Comparison of ENCODE assay signal across 14 cellular contexts in genomic region chr2:160227252-160227651, GRCh38. TPM values are rescaled to one million over a fixed set of nuclear protein-coding genes. Genes with fewer than 3 reads are reported as not detected.
DNase-seq lines count a peak whose midpoint lies in the region; ATAC-seq and TF ChIP-seq lines count a peak whose summit lies in the region.
"Had no signal": no experiment of that assay in that cellular context is flagged by ENCODE, and none has a peak within 500 bp of the region (broad histone marks: within the 10 kb centered on the region; RNA-seq: fewer than 3 reads in every experiment).

No MANE protein-coding gene starts in this region.

- H3K4me3 ChIP-seq in Panc1 (ENCODE audit: low read depth in 2 of 2, low read length in 2 of 2) (no peak overlapping the region), epithelial cell of proximal tubule (ENCODE audit: low read depth, low read length) (peak overlapping the region; percentile 34)
- H3K4me3 ChIP-seq: HAP-1 had no signal

- in situ Hi-C loops in Panc1 (cut with HindIII; ENCODE audit: low pct_unique_long_range_greater_than_20kb, low sequenced_read_pairs), result no loop called here

- DNase-seq in COLO829 (ENCODE audit: low spot score) (peak; percentile 42), Panc1 (ENCODE audit: low read depth, low spot score) (no peak), epithelial cell of proximal tubule (ENCODE audit: low read depth) (no peak), nephron progenitor cell (no peak), DMS153 treated with DMSO at 0.1 percent for 48 hours (lab: John Stamatoyannopoulos, UW; ENCODE audit: unreplicated experiment) (no peak), AG20443 (ENCODE audit: low spot score) (no peak), inferior parietal cortex (ENCODE audit: extremely low spot score) (no peak)
- DNase-seq: activated CD4-positive, alpha-beta memory T cell treated with anti-CD3 and anti-CD28 coated beads for 36 hours; activated naive CD4-positive, alpha-beta T cell treated with anti-CD3 and anti-CD28 coated beads for 36 hours; naive thymus-derived CD8-positive, alpha-beta T cell had no signal

- peaks cover 3% of the 10 kb centered on the region for H3K27me3 Mint-ChIP-seq in nephron progenitor cell (ENCODE audit: low read depth, poor library complexity)

- H3K36me3 ChIP-seq in Panc1 (ENCODE audit: control insufficient read depth, insufficient read depth, low read length), result no peaks in the 10 kb centered on the region
- H3K36me3 ChIP-seq: HAP-1 had no signal

- CTCF ChIA-PET in Panc1 (lab: Charles Lee), result no interaction called here

- H3K36me3 Mint-ChIP-seq in nephron progenitor cell (ENCODE audit: low read depth), result no peaks in the 10 kb centered on the region
- H3K36me3 Mint-ChIP-seq: activated CD4-positive, alpha-beta memory T cell treated with anti-CD3 and anti-CD28 coated beads for 36 hours; naive thymus-derived CD8-positive, alpha-beta T cell; stimulated activated memory B cell treated with anti-CD40 and anti-IgM and Interleukin-4, amounts not matched to agents 10 μg/mL and 1 μg/mL and 100 μg/mL, for 72 hours had no signal

- H3K4me3 Mint-ChIP-seq in nephron progenitor cell, result peak overlapping the region; percentile 21
- H3K4me3 Mint-ChIP-seq: activated CD4-positive, alpha-beta memory T cell treated with anti-CD3 and anti-CD28 coated beads for 36 hours; activated naive CD4-positive, alpha-beta T cell treated with anti-CD3 and anti-CD28 coated beads for 36 hours; naive thymus-derived CD8-positive, alpha-beta T cell; stimulated activated memory B cell treated with anti-CD40 and anti-IgM and Interleukin-4, amounts not matched to agents 10 μg/mL and 1 μg/mL and 100 μg/mL, for 72 hours had no signal

- peak overlapping the region; percentile 65 for H3K27ac Mint-ChIP-seq in nephron progenitor cell
- H3K27ac Mint-ChIP-seq: activated CD4-positive, alpha-beta memory T cell treated with anti-CD3 and anti-CD28 coated beads for 36 hours; activated naive CD4-positive, alpha-beta T cell treated with anti-CD3 and anti-CD28 coated beads for 36 hours; stimulated activated memory B cell treated with anti-CD40 and anti-IgM and Interleukin-4, amounts not matched to agents 10 μg/mL and 1 μg/mL and 100 μg/mL, for 72 hours had no signal

- POLR2A ChIA-PET in Panc1 (lab: Charles Lee), result no interaction called here

- H3K4me1 Mint-ChIP-seq in nephron progenitor cell, result peaks cover 58% of the 10 kb centered on the region
- H3K4me1 Mint-ChIP-seq: stimulated activated memory B cell treated with anti-CD40 and anti-IgM and Interleukin-4, amounts not matched to agents 10 μg/mL and 1 μg/mL and 100 μg/mL, for 72 hours had no signal

- H3K27ac ChIP-seq in Panc1 (ENCODE audit: low read length), result peak overlapping the region; percentile 83
- H3K27ac ChIP-seq: HL-60 had no signal

- TF ChIP-seq CTCF in Panc1 (IDR thresholded peaks at IDR 0.05) (no peak), epithelial cell of proximal tubule (conservative IDR thresholded peaks at IDR 0.05; ENCODE audit: low read depth, low read length) (no peak), nephron progenitor cell (IDR thresholded peaks at IDR 0.05) (no peak)

- BruUV-seq in Panc1 (replicated peaks; lab: Mats Ljungman, UMichigan), result no TSS peak

- intact Hi-C loops in Panc1 (cut with micrococcal nuclease; ENCODE audit: unreplicated experiment), result no loop called here

- no peaks in the 10 kb centered on the region for H3K9me3 ChIP-seq in Panc1 (ENCODE audit: control insufficient read depth, insufficient read depth, low read depth, low read length)
- H3K9me3 ChIP-seq: HAP-1 had no signal

- no peak for ATAC-seq in Panc1
- no peak for ATAC-seq in GM19395 (IDR thresholded peaks at IDR 0.05; ENCODE audit: unreplicated experiment)
- ATAC-seq: naive thymus-derived CD8-positive, alpha-beta T cell; stimulated activated memory B cell treated with anti-CD40 and anti-IgM and Interleukin-4, amounts not matched to agents 10 μg/mL and 1 μg/mL and 100 μg/mL, for 72 hours had no signal

- H3K27me3 ChIP-seq in Panc1 (ENCODE audit: control insufficient read depth, insufficient read depth, low read length), result no peaks in the 10 kb centered on the region

- no peaks in the 10 kb centered on the region for H3K9me3 Mint-ChIP-seq in nephron progenitor cell
- H3K9me3 Mint-ChIP-seq: activated CD4-positive, alpha-beta memory T cell treated with anti-CD3 and anti-CD28 coated beads for 36 hours; activated naive CD4-positive, alpha-beta T cell treated with anti-CD3 and anti-CD28 coated beads for 36 hours; naive thymus-derived CD8-positive, alpha-beta T cell; stimulated activated memory B cell treated with anti-CD40 and anti-IgM and Interleukin-4, amounts not matched to agents 10 μg/mL and 1 μg/mL and 100 μg/mL, for 72 hours had no signal

- H3K4me1 ChIP-seq in Panc1 (ENCODE audit: control insufficient read depth, insufficient read depth, low read length), result peaks cover 74% of the 10 kb centered on the region
- H3K4me1 ChIP-seq: HAP-1 had no signal

RNA-seq across cellular contexts. Expression of gene ITGB6, which starts 27.2 kb away (rescaled TPM):
- total RNA-seq in Panc1 (2021; ENCODE audit: unreplicated experiment), result 0.08 TPM
- not detected for polyA plus RNA-seq in Panc1 (2012; ENCODE audit: insufficient read length)
- total RNA-seq in epithelial cell of proximal tubule, result 35.3 and 50.4 TPM in 2 replicates
- total RNA-seq: activated CD4-positive, alpha-beta memory T cell treated with anti-CD3 and anti-CD28 coated beads for 36 hours; activated naive CD4-positive, alpha-beta T cell treated with anti-CD3 and anti-CD28 coated beads for 36 hours; naive thymus-derived CD8-positive, alpha-beta T cell had no signal
- polyA plus RNA-seq: naive thymus-derived CD8-positive, alpha-beta T cell had no signal

Comparison
In these comparisons a context has a peak if more than half of its experiments do, and no peak if none do; other contexts are left out.
1. RNA of gene ITGB6, which starts 27.2 kb away (total RNA-seq): 35.3 to 50.4 TPM in epithelial cell of proximal tubule; 0.08 TPM in Panc1 (single experiment); every median in the first group is over 10 times any median in the second.